ENCODE assay signal across 8 cellular contexts in the genomic region with DNA sequence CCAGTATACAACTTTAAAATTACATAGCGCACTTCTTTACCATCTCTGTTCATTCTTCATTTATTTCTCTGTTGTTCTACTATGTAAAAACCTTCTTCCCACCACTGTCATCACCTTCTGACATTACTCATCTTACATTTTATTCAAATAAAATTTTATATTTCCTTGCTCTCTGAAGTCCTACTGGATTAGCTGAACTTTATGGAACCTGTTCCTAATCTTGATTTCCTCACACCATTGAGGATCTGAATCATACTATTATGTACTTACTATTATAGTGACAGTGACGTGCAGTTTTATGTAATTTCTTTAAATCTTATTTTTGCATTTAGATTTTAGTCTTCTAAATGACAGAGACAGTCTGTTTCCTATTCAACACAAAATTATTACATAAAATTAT.
"Had no signal": no experiment of that assay in that cellular context is flagged by ENCODE, and none has a peak within 500 bp of the region (broad histone marks: within the 10 kb centered on the region; RNA-seq: fewer than 3 reads in every experiment).

No MANE protein-coding gene starts in this region.

- H2AFZ ChIP-seq: GM23338 had no signal

- H3K4me2 ChIP-seq: GM23338 had no signal

- H3K4me3 ChIP-seq: GM23338, K562 had no signal

- DNase-seq: H9, HCEC 1CT, IMR-90 had no signal

- ATAC-seq: GM23338, K562 had no signal

- FAIRE-seq: H1, H54, HTR-8/SVneo, K562 had no signal
